10 cellular contexts compared by ENCODE assay signal in the genomic region with DNA sequence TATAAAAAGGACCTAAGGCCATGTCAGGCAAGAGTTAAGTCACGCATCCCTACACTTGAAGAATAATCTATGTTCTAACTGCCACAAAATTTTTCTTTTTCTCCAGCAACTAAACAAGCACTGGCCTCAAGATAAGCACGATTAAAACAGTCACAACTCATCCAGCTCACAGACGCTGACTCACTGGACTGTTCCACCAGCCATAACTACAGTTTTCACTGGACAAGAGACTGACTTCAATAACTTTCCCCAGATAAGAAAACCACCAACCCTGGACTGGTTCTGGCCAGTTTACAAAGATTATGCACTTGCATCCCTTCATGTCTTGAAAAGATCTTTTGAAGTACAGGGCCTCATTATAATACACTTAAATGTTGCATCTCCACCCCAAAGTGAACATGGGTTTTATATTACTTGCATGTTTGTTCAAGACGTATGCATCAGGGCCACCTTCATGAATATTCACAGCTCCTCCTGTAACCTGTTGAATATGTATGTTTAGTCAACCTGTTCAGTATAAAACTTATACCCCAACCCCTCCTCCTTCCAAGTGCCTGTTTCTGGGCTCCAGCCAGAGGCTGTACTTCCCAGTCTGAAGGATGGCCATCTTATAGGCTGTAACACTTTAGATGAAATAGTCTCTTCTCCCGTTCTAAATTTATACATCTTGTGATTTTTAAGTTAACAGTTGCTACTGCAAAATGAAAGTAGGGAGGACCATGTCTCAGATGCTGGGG.
DNase-seq lines count a peak whose midpoint lies in the region; ATAC-seq and TF ChIP-seq lines count a peak whose summit lies in the region.
"Had no signal": no experiment of that assay in that cellular context is flagged by ENCODE, and none has a peak within 500 bp of the region (broad histone marks: within the 10 kb centered on the region; RNA-seq: fewer than 3 reads in every experiment).

No MANE protein-coding gene starts in this region.

- DNase-seq in Daoy (ENCODE audit: low read depth) (peak; percentile 87), cardiac fibroblast (ENCODE audit: low read depth in 2 of 2) (peak; percentile 71 to 86), myocyte (ENCODE audit: low read depth) (peak; percentile 40)
- DNase-seq: activated naive CD8-positive, alpha-beta T cell treated with anti-CD3 and anti-CD28 coated beads, Interleukin-2, amount 10 ng/mL, durations not matched to agents 7 days and 5 days; NCI-H524 treated with DMSO at 0.1 percent for 48 hours had no signal

- TF ChIP-seq CTCF in Loucy (conservative IDR thresholded peaks at IDR 0.05; ENCODE audit: low read length) (no peak), cardiac fibroblast (IDR thresholded peaks at IDR 0.05; ENCODE audit: low read depth, low read length) (no peak)

- no peaks in the 10 kb centered on the region for H3F3A ChIP-seq in Loucy (ENCODE audit: low read depth)

- peak overlapping the region; percentile 22 for H3K9ac ChIP-seq in Loucy (ENCODE audit: low read depth, low read length, poor library complexity, severe bottlenecking)

- H3K36me3 ChIP-seq in Loucy (ENCODE audit: insufficient read depth, low read length), result no peaks in the 10 kb centered on the region

- no peaks in the 10 kb centered on the region for H3K79me2 ChIP-seq in Loucy (ENCODE audit: insufficient read depth, low read length)

- H3K9me2 ChIP-seq in Loucy (replicated peaks; ENCODE audit: low read depth, low read length), result no peaks in the 10 kb centered on the region

- H3K4me3 ChIP-seq in Loucy (ENCODE audit: low read length, poor library complexity, severe bottlenecking), result no peak overlapping the region
- H3K4me3 ChIP-seq in cardiac fibroblast (replicated peaks in 1 of 2; ENCODE audit: low read depth in 2 of 2, low read length in 2 of 2), result no peak overlapping the region

- ATAC-seq in GM19328 (IDR thresholded peaks at IDR 0.05; ENCODE audit: unreplicated experiment) (no peak), GM19023 (IDR thresholded peaks at IDR 0.05; ENCODE audit: unreplicated experiment) (no peak), GM21717 (IDR thresholded peaks at IDR 0.05; ENCODE audit: unreplicated experiment) (no peak), HG03097 (IDR thresholded peaks at IDR 0.05; ENCODE audit: low FRiP score, unreplicated experiment) (no peak)

- no peaks in the 10 kb centered on the region for H3K9me3 ChIP-seq in Loucy (ENCODE audit: insufficient read depth, low read depth, low read length)

- peaks cover 8% of the 10 kb centered on the region for H3K4me1 ChIP-seq in Loucy (ENCODE audit: insufficient read depth, low read length, poor library complexity, severe bottlenecking)

- H3K27me3 ChIP-seq in Loucy (ENCODE audit: insufficient read depth, low read length, poor library complexity, severe bottlenecking), result no peaks in the 10 kb centered on the region

- no peak overlapping the region for H2AFZ ChIP-seq in Loucy (ENCODE audit: low read length)

- no peaks in the 10 kb centered on the region for H4K20me1 ChIP-seq in Loucy (ENCODE audit: insufficient read depth, low read length, poor library complexity, severe bottlenecking)

- peak overlapping the region; percentile 16 for H3K4me2 ChIP-seq in Loucy (ENCODE audit: low read depth, low read length, poor library complexity, severe bottlenecking)
